Comparison of ENCODE assay signal across 19 cellular contexts in genomic region chr5:98372351-98372750, GRCh38.
DNase-seq lines count a peak whose midpoint lies in the region; TF ChIP-seq lines count a peak whose summit lies in the region.
"Had no signal": no experiment of that assay in that cellular context is flagged by ENCODE, and none has a peak within 500 bp of the region (broad histone marks: within the 10 kb centered on the region; RNA-seq: fewer than 3 reads in every experiment).

No MANE protein-coding gene starts in this region.

- in situ Hi-C loops in G401 (cut with HindIII; ENCODE audit: low sequenced_read_pairs), result no loop called here

- no peak overlapping the region for H3K27ac ChIP-seq in AG04450 (ENCODE audit: low read depth, low read length)
- H3K27ac ChIP-seq: 22Rv1; A549; BLaER1 treated with 17β-estradiol and CSF1 and Interleukin-3, amounts not matched to agents 10 nM and 100 nM; GM23248 had no signal

- CTCF ChIA-PET in AG04450 (lab: Charles Lee), result no interaction called here

- H3K27me3 ChIP-seq in AG04450 (ENCODE audit: control insufficient read depth, insufficient read depth, low read length), result no peaks in the 10 kb centered on the region
- H3K27me3 ChIP-seq: BLaER1 treated with 17β-estradiol and CSF1 and Interleukin-3, amounts not matched to agents 10 nM and 100 nM had no signal

- H3K4me3 ChIP-seq in AG04450 (ENCODE audit: low read depth, low read length) (no peak overlapping the region), foreskin fibroblast (ENCODE audit: low read depth in 1 of 2, low read length in 2 of 2) (no peak overlapping the region)
- H3K4me3 ChIP-seq: A549; BLaER1 treated with 17β-estradiol and CSF1 and Interleukin-3, amounts not matched to agents 10 nM and 100 nM; GM23248; HAP-1 had no signal

- DNase-seq in AG04450 (ENCODE audit: low read depth, low spot score), result peak; percentile 2
- peak; percentile 78 for DNase-seq in amniotic epithelial cell (ENCODE audit: low read depth)
- peak; percentile 74 for DNase-seq in fibroblast of peridontal ligament (ENCODE audit: extremely low read depth)
- peak; percentile 8 to 29 for DNase-seq in foreskin fibroblast
- DNase-seq in hippocampal formation (lab: John Stamatoyannopoulos, UW), result no peak
- DNase-seq in activated naive CD4-positive, alpha-beta T cell (lab: John Stamatoyannopoulos, UW), result no peak
- no peak for DNase-seq in G401 (ENCODE audit: low spot score)
- no peak for DNase-seq in COLO829 (ENCODE audit: low spot score)
- DNase-seq: CD8-positive, alpha-beta T cell; COR-L47; DMS 273 treated with DMSO at 0.1 percent for 48 hours; DMS53; DND-41; EL; GM23248 had no signal

- no peaks in the 10 kb centered on the region for H3K9me3 ChIP-seq in AG04450 (ENCODE audit: control insufficient read depth, insufficient read depth, low read length)
- H3K9me3 ChIP-seq: BLaER1 treated with 17β-estradiol and CSF1 and Interleukin-3, amounts not matched to agents 10 nM and 100 nM; HAP-1 had no signal

- TF ChIP-seq CTCF in AG04450 (IDR thresholded peaks at IDR 0.05; ENCODE audit: low read depth, low read length), result no peak
- TF ChIP-seq CTCF in foreskin fibroblast (IDR thresholded peaks at IDR 0.05; ENCODE audit: low read depth, low read length), result no peak

- POLR2A ChIA-PET in AG04450 (lab: Yijun Ruan, JAX), result interaction anchor here (0.8 kb wide), 1 partner anchor 83 kb away, joined by 3 read pairs; no protein-coding TSS in a partner anchor

Comparison
In these comparisons a context has a peak if more than half of its experiments do, and no peak if none do; other contexts are left out.
1. DNase-seq: peak in AG04450 (single experiment), amniotic epithelial cell (single experiment), fibroblast of peridontal ligament (single experiment) and foreskin fibroblast (2 of 2); none in hippocampal formation (0 of 2), activated naive CD4-positive, alpha-beta T cell (0 of 4), G401 (single experiment) and COLO829 (single experiment).